In genomic region chr16:56824335-56824734, GRCh38 we compare ENCODE assay signal across 11 cellular contexts. TPM values are rescaled to one million over a fixed set of nuclear protein-coding genes. Genes with fewer than 3 reads are reported as not detected.
DNase-seq lines count a peak whose midpoint lies in the region; ATAC-seq and TF ChIP-seq lines count a peak whose summit lies in the region.
"Had no signal": no experiment of that assay in that cellular context is flagged by ENCODE, and none has a peak within 500 bp of the region (broad histone marks: within the 10 kb centered on the region; RNA-seq: fewer than 3 reads in every experiment).

No MANE protein-coding gene starts in this region.

- H3K4me3 Mint-ChIP-seq in nephron progenitor cell, result no peak overlapping the region
- H3K4me3 Mint-ChIP-seq in activated T-helper 17 cell treated with anti-CD3 and anti-CD28 coated beads, Interleukin-2, amount 50 U/mL, for 72 hours, result no peak overlapping the region
- H3K4me3 Mint-ChIP-seq: dendritic cell treated with granulocyte-macrophage colony-stimulating factor and Interleukin-4, amounts not matched to agents 40 ng/mL and 50 ng/mL, for 4 days had no signal

- peaks cover 43% of the 10 kb centered on the region for H3K36me3 Mint-ChIP-seq in nephron progenitor cell (ENCODE audit: low read depth)
- peaks cover 93% of the 10 kb centered on the region for H3K36me3 Mint-ChIP-seq in activated T-helper 17 cell treated with anti-CD3 and anti-CD28 coated beads, Interleukin-2, amount 50 U/mL, for 72 hours (ENCODE audit: low read depth)

- DNase-seq in DMS114 treated with DMSO at 0.1 percent for 48 hours (lab: John Stamatoyannopoulos, UW; ENCODE audit: unreplicated experiment) (peak; percentile 41), NCI-H146 treated with DMSO at 0.1 percent for 48 hours (lab: John Stamatoyannopoulos, UW; ENCODE audit: unreplicated experiment) (peak; percentile 58), dorsolateral prefrontal cortex (peak in 2 of 10 donors; percentile 14 to 40), nephron progenitor cell (no peak)
- no peak for DNase-seq in effector CD8-positive, alpha-beta T cell (lab: John Stamatoyannopoulos, UW)
- DNase-seq: activated CD8-positive, alpha-beta memory T cell treated with anti-CD3 and anti-CD28 coated beads for 24 hours; NK-92 treated with Interleukin-12 subunit alpha and Interleukin-12 subunit beta, amount 100 ng/mL, for 24 hours had no signal

- H3K27me3 ChIP-seq in dorsolateral prefrontal cortex, result no peaks in the 10 kb centered on the region

- peak overlapping the region in 27 of 59 donors; percentile 0 to 71 (median 30) for H3K27ac ChIP-seq in dorsolateral prefrontal cortex

- H3K9me3 Mint-ChIP-seq in nephron progenitor cell, result no peaks in the 10 kb centered on the region
- no peaks in the 10 kb centered on the region for H3K9me3 Mint-ChIP-seq in activated T-helper 17 cell treated with anti-CD3 and anti-CD28 coated beads, Interleukin-2, amount 50 U/mL, for 72 hours
- H3K9me3 Mint-ChIP-seq: dendritic cell treated with granulocyte-macrophage colony-stimulating factor and Interleukin-4, amounts not matched to agents 40 ng/mL and 50 ng/mL, for 4 days had no signal

- H3K4me3 ChIP-seq in dorsolateral prefrontal cortex, result no peak overlapping the region

- intact Hi-C loops in dorsolateral prefrontal cortex (cut with DNase I), result no loop called here

- H3K4me1 Mint-ChIP-seq in nephron progenitor cell, result no peaks in the 10 kb centered on the region
- no peaks in the 10 kb centered on the region for H3K4me1 Mint-ChIP-seq in activated T-helper 17 cell treated with anti-CD3 and anti-CD28 coated beads, Interleukin-2, amount 50 U/mL, for 72 hours

- no peaks in the 10 kb centered on the region for H3K27me3 Mint-ChIP-seq in nephron progenitor cell (ENCODE audit: low read depth, poor library complexity)
- no peaks in the 10 kb centered on the region for H3K27me3 Mint-ChIP-seq in activated T-helper 17 cell treated with anti-CD3 and anti-CD28 coated beads, Interleukin-2, amount 50 U/mL, for 72 hours
- H3K27me3 Mint-ChIP-seq: dendritic cell treated with granulocyte-macrophage colony-stimulating factor and Interleukin-4, amounts not matched to agents 40 ng/mL and 50 ng/mL, for 4 days had no signal

- H3K27ac Mint-ChIP-seq in nephron progenitor cell, result peak overlapping the region; percentile 85
- no peak overlapping the region for H3K27ac Mint-ChIP-seq in activated T-helper 17 cell treated with anti-CD3 and anti-CD28 coated beads, Interleukin-2, amount 50 U/mL, for 72 hours
- H3K27ac Mint-ChIP-seq: dendritic cell treated with granulocyte-macrophage colony-stimulating factor and Interleukin-4, amounts not matched to agents 40 ng/mL and 50 ng/mL, for 4 days had no signal

- no peak for ATAC-seq in activated T-helper 17 cell treated with anti-CD3 and anti-CD28 coated beads, Interleukin-2, amount 50 U/mL, for 72 hours (replicated peaks)
- ATAC-seq in GM21360 (IDR thresholded peaks at IDR 0.05; ENCODE audit: unreplicated experiment), result no peak
- no peak for ATAC-seq in GM19455 (IDR thresholded peaks at IDR 0.05; ENCODE audit: unreplicated experiment)

- TF ChIP-seq CTCF in dorsolateral prefrontal cortex (IDR thresholded peaks at IDR 0.05 in 54 of 56, conservative IDR thresholded peaks at IDR 0.05 in 2 of 56; ENCODE audit: low read depth in 1 of 56, partially characterized antibody in 56 of 56) (peak in 31 of 56 donors; percentile 10 to 43 (median 27)), nephron progenitor cell (IDR thresholded peaks at IDR 0.05) (no peak)

RNA-seq across cellular contexts. Expression of gene SLC12A3, which starts 40.7 kb away (rescaled TPM):
- 1 to 10 TPM in 20 of 120 experiments, under 1 TPM in 80, not detected in 20; 0.10 to 3.2 (median 0.46) TPM for total RNA-seq in dorsolateral prefrontal cortex
- not detected for total RNA-seq in activated T-helper 17 cell treated with anti-CD3 and anti-CD28 coated beads, Interleukin-2, amount 50 U/mL, for 72 hours

Comparison
In these comparisons a context has a peak if more than half of its experiments do, and no peak if none do; other contexts are left out.
1. DNase-seq: peak in DMS114 treated with DMSO at 0.1 percent for 48 hours (single experiment) and NCI-H146 treated with DMSO at 0.1 percent for 48 hours (single experiment); none in nephron progenitor cell (single experiment) and effector CD8-positive, alpha-beta T cell (single experiment).